Comparison of ENCODE assay signal across 36 cellular contexts in the genomic region with DNA sequence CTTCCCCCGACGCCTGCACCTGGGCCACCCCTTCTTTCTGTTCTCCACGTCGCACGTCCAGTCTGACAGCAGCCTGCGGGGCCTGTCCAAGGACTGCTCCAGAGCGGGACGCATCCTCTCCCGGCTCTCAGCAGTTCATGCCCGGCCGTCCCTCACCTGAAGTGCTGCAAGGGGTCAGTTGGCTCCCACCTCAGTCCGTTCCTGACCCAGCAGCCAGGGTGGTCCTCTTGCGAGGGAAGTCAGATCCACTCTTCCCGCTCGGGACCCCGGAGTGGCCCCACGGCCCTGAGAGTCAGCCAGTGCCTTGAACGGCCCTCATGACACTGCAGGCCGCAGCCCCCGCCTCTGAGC.
"Had no signal": no experiment of that assay in that cellular context is flagged by ENCODE, and none has a peak within 500 bp of the region (broad histone marks: within the 10 kb centered on the region; RNA-seq: fewer than 3 reads in every experiment).

No MANE protein-coding gene starts in this region.

- H3K4me1 Mint-ChIP-seq: activated B cell treated with CpG ODN at 0.5 μM for 24 hours; central memory CD8-positive, alpha-beta T cell had no signal

- H3K36me3 Mint-ChIP-seq: activated CD4-positive, alpha-beta memory T cell treated with anti-CD3 and anti-CD28 coated beads for 36 hours; activated naive CD8-positive, alpha-beta T cell treated with anti-CD3 and anti-CD28 coated beads for 36 hours had no signal

- H3K4me3 Mint-ChIP-seq: activated B cell treated with CpG ODN at 0.5 μM for 24 hours; activated CD4-positive, alpha-beta memory T cell treated with anti-CD3 and anti-CD28 coated beads for 36 hours; activated CD4-positive, alpha-beta T cell treated with anti-CD3 and anti-CD28 coated beads, Interleukin-2, amount 10 ng/mL, durations not matched to agents 24 days and 14 days; activated CD8-positive, alpha-beta T cell treated with anti-CD3 and anti-CD28 coated beads for 36 hours; activated naive CD4-positive, alpha-beta T cell treated with anti-CD3 and anti-CD28 coated beads for 36 hours; activated naive CD8-positive, alpha-beta T cell treated with anti-CD3 and anti-CD28 coated beads for 36 hours; activated T-cell treated with anti-CD3 and anti-CD28 coated beads, Interleukin-2, amount 50 U/mL, for 4 hours; activated T-cell treated with anti-CD3 and anti-CD28 coated beads, Interleukin-2, amount 50 U/mL, for 72 hours; activated T-helper 1 cell treated with anti-CD3 and anti-CD28 coated beads, Interleukin-12 subunit alpha, Interleukin-12 subunit beta, Interleukin-2, Interleukin-4 antibody, amounts not matched to agents 30 ng/mL and 10 ng/mL and 1 ng/mL, durations not matched to agents 14 hours and 24 hours and 36 hours; activated T-helper 17 cell treated with anti-CD3 and anti-CD28 coated beads, Interleukin-2, amount 50 U/mL, for 72 hours; central memory CD8-positive, alpha-beta T cell; T-helper 1 cell treated with Interleukin-12 subunit alpha and Interleukin-12 subunit beta and Interleukin-4 antibody, amounts not matched to agents 30 μg/mL and 1 μg/mL, for 36 hours; T-helper 2 cell treated with Interferon-gamma antibody and Interleukin-4, amounts not matched to agents 5 μg/mL and 100 μg/mL, for 36 hours had no signal

- H3K4me3 ChIP-seq: adrenal gland, body of pancreas, breast epithelium had no signal

- H3K27ac Mint-ChIP-seq: activated B cell treated with CpG ODN at 0.5 μM for 24 hours; activated CD4-positive, alpha-beta memory T cell treated with anti-CD3 and anti-CD28 coated beads for 36 hours; activated CD4-positive, alpha-beta T cell treated with anti-CD3 and anti-CD28 coated beads, Interleukin-2, amount 10 ng/mL, durations not matched to agents 24 days and 14 days; activated CD8-positive, alpha-beta T cell treated with anti-CD3 and anti-CD28 coated beads for 36 hours; activated naive CD4-positive, alpha-beta T cell treated with anti-CD3 and anti-CD28 coated beads for 36 hours; activated naive CD4-positive, alpha-beta T cell treated with anti-CD3 and anti-CD28 coated beads, Interleukin-2, amount 50 U/mL, for 72 hours; activated naive CD8-positive, alpha-beta T cell treated with anti-CD3 and anti-CD28 coated beads for 36 hours; activated T-cell treated with anti-CD3 and anti-CD28 coated beads, Interleukin-2, amount 50 U/mL, for 72 hours; activated T-helper 1 cell treated with anti-CD3 and anti-CD28 coated beads, Interleukin-12 subunit alpha, Interleukin-12 subunit beta, Interleukin-2, Interleukin-4 antibody, amounts not matched to agents 30 ng/mL and 10 ng/mL and 1 ng/mL, durations not matched to agents 14 hours and 24 hours and 36 hours; activated T-helper 17 cell treated with anti-CD3 and anti-CD28 coated beads, Interleukin-2, amount 50 U/mL, for 72 hours; T-helper 1 cell treated with Interleukin-12 subunit alpha and Interleukin-12 subunit beta and Interleukin-4 antibody, amounts not matched to agents 30 μg/mL and 1 μg/mL, for 36 hours; T-helper 2 cell treated with Interferon-gamma antibody and Interleukin-4, amounts not matched to agents 5 μg/mL and 100 μg/mL, for 36 hours had no signal

- H3K27me3 ChIP-seq: adrenal gland, body of pancreas, brain microvascular endothelial cell had no signal

- H3K27ac ChIP-seq: adrenal gland, body of pancreas, brain microvascular endothelial cell, breast epithelium, VCaP had no signal

- DNase-seq: activated B cell treated with CpG ODN at 0.5 μM for 24 hours; activated CD4-positive, alpha-beta memory T cell treated with anti-CD3 and anti-CD28 coated beads for 36 hours; activated CD4-positive, alpha-beta T cell treated with anti-CD3 and anti-CD28 coated beads for 4 hours; activated CD4-positive, alpha-beta T cell treated with anti-CD3 and anti-CD28 coated beads, Interleukin-2, amount 10 ng/mL, durations not matched to agents 24 days and 14 days; activated CD4-positive, alpha-beta T cell treated with anti-CD3 and anti-CD28 coated beads, Interleukin-2, amount 50 U/mL, for 1 hour; activated CD4-positive, alpha-beta T cell treated with anti-CD3 and anti-CD28 coated beads, Interleukin-2, amount 50 U/mL, for 4 hours; activated CD4-positive, CD25-positive, alpha-beta regulatory T cell treated with anti-CD3 and anti-CD28 coated beads, Interleukin-2, amount 50 U/mL, for 72 hours; activated CD8-positive, alpha-beta memory T cell treated with anti-CD3 and anti-CD28 coated beads, Interleukin-2, amount 50 U/mL, for 4 hours; activated CD8-positive, alpha-beta T cell treated with anti-CD3 and anti-CD28 coated beads for 36 hours; activated gamma-delta T cell; activated naive CD4-positive, alpha-beta T cell; activated naive CD4-positive, alpha-beta T cell treated with anti-CD3 and anti-CD28 coated beads for 36 hours; activated naive CD4-positive, alpha-beta T cell treated with anti-CD3 and anti-CD28 coated beads, Interleukin-2, amount 50 U/mL, for 16 hours; activated naive CD8-positive, alpha-beta T cell treated with anti-CD3 and anti-CD28 coated beads for 36 hours; activated T-cell treated with anti-CD3 and anti-CD28 coated beads for 4 hours; activated T-cell treated with anti-CD3 and anti-CD28 coated beads, Interleukin-2, amount 50 U/mL, for 1 hour; activated T-cell treated with anti-CD3 and anti-CD28 coated beads, Interleukin-2, amount 50 U/mL, for 4 hours; activated T-cell treated with anti-CD3 and anti-CD28 coated beads, Interleukin-2, amount 50 U/mL, for 72 hours; adrenal gland; amniotic stem cell; aorta; body of pancreas; brain microvascular endothelial cell; caudate nucleus; cerebellar nuclear complex; T-helper 1 cell; T-helper 2 cell; T-helper 9 cell had no signal

- H3K36me3 ChIP-seq: adrenal gland, brain microvascular endothelial cell, breast epithelium had no signal

- H3K4me1 ChIP-seq: body of pancreas, breast epithelium had no signal

- H3K9me3 ChIP-seq: adrenal gland, body of pancreas, breast epithelium had no signal

- ATAC-seq: activated CD8-positive, alpha-beta T cell treated with anti-CD3 and anti-CD28 coated beads for 36 hours; activated naive CD4-positive, alpha-beta T cell treated with anti-CD3 and anti-CD28 coated beads, Interleukin-2, amount 50 U/mL, for 72 hours; activated T-cell treated with anti-CD3 and anti-CD28 coated beads, Interleukin-2, amount 50 U/mL, for 4 hours; activated T-cell treated with anti-CD3 and anti-CD28 coated beads, Interleukin-2, amount 50 U/mL, for 72 hours; activated T-helper 17 cell treated with anti-CD3 and anti-CD28 coated beads, Interleukin-2, amount 50 U/mL, for 72 hours; body of pancreas had no signal

- H3K27me3 Mint-ChIP-seq: activated B cell treated with CpG ODN at 0.5 μM for 24 hours; activated CD4-positive, alpha-beta T cell treated with anti-CD3 and anti-CD28 coated beads, Interleukin-2, amount 10 ng/mL, durations not matched to agents 24 days and 14 days had no signal

- H3K9me3 Mint-ChIP-seq: activated B cell treated with CpG ODN at 0.5 μM for 24 hours; activated CD8-positive, alpha-beta T cell treated with anti-CD3 and anti-CD28 coated beads for 36 hours; activated naive CD4-positive, alpha-beta T cell treated with anti-CD3 and anti-CD28 coated beads for 36 hours; activated naive CD8-positive, alpha-beta T cell treated with anti-CD3 and anti-CD28 coated beads for 36 hours; activated T-cell treated with anti-CD3 and anti-CD28 coated beads, Interleukin-2, amount 50 U/mL, for 4 hours; activated T-cell treated with anti-CD3 and anti-CD28 coated beads, Interleukin-2, amount 50 U/mL, for 72 hours; central memory CD8-positive, alpha-beta T cell; T-helper 1 cell treated with Interleukin-12 subunit alpha and Interleukin-12 subunit beta and Interleukin-4 antibody, amounts not matched to agents 30 μg/mL and 1 μg/mL, for 36 hours; T-helper 2 cell treated with Interferon-gamma antibody and Interleukin-4, amounts not matched to agents 5 μg/mL and 100 μg/mL, for 36 hours had no signal
